In genomic region chr15:34889486-34889885, GRCh38 we compare ENCODE assay signal across 17 cellular contexts.
DNase-seq lines count a peak whose midpoint lies in the region; ATAC-seq, FAIRE-seq and TF ChIP-seq lines count a peak whose summit lies in the region.
"Had no signal": no experiment of that assay in that cellular context is flagged by ENCODE, and none has a peak within 500 bp of the region (broad histone marks: within the 10 kb centered on the region; RNA-seq: fewer than 3 reads in every experiment).

No MANE protein-coding gene starts in this region.

- intact Hi-C loops in heart right ventricle (cut with DNase I), result no loop called here

- DNase-seq in A549 (ENCODE audit: low read depth in 1 of 2, low spot score in 1 of 2), result no peak
- peak; percentile 3 for DNase-seq in HT1080 (ENCODE audit: low read depth)
- DNase-seq in astrocyte (ENCODE audit: low read depth), result peak; percentile 39
- DNase-seq in fibroblast of pulmonary artery (ENCODE audit: low read depth), result peak; percentile 14
- no peak for DNase-seq in NCI-H2107 (lab: John Stamatoyannopoulos, UW)
- no peak for DNase-seq in NCI-H1694 (lab: John Stamatoyannopoulos, UW)
- DNase-seq in heart right ventricle, result no peak
- DNase-seq: 8988T, C1 segment of cervical spinal cord, COR-L47, DMS153, KG1, NCI-H1417 treated with DMSO at 0.1 percent for 48 hours, NCI-H2081, PC-3 had no signal

- H3K36me3 Mint-ChIP-seq in astrocyte (ENCODE audit: low read depth, unreplicated experiment), result peaks cover 33% of the 10 kb centered on the region

- WGBS in A549 (ENCODE audit: missing lambda C conversion rate), result 83% methylated on average over 7 of the region's 7 CpGs
- WGBS in heart right ventricle, 2 donors, result 95 to 97% methylated on average over 7 of the region's 7 CpGs

- H3K4me3 ChIP-seq in A549, result no peak overlapping the region
- no peak overlapping the region for H3K4me3 ChIP-seq in astrocyte (ENCODE audit: insufficient read depth, low read depth, low read length)
- H3K4me3 ChIP-seq in fibroblast of pulmonary artery (replicated peaks; ENCODE audit: low read depth, low read length), result no peak overlapping the region
- no peak overlapping the region for H3K4me3 ChIP-seq in heart right ventricle
- H3K4me3 ChIP-seq: HAP-1 had no signal

- H3K27ac Mint-ChIP-seq in astrocyte (ENCODE audit: unreplicated experiment), result no peak overlapping the region

- H3K27ac ChIP-seq in A549 (no peak overlapping the region), astrocyte (ENCODE audit: low read depth, low read length) (no peak overlapping the region), heart right ventricle (no peak overlapping the region)

- no peak for ATAC-seq in A549
- ATAC-seq in GM18519 (IDR thresholded peaks at IDR 0.05; ENCODE audit: low FRiP score, unreplicated experiment), result no peak
- no peak for ATAC-seq in heart right ventricle
- ATAC-seq: PC-3 had no signal

- H3K4me2 ChIP-seq in A549, result no peak overlapping the region
- no peak overlapping the region for H3K4me2 ChIP-seq in astrocyte (ENCODE audit: low read length)

- no peak overlapping the region for H3K4me3 Mint-ChIP-seq in astrocyte (ENCODE audit: unreplicated experiment)

- H3K9me3 Mint-ChIP-seq in astrocyte (ENCODE audit: unreplicated experiment), result peaks cover 16% of the 10 kb centered on the region

- no peak for FAIRE-seq in A549 (lab: Jason Lieb, UNC)
- FAIRE-seq in astrocyte (lab: Jason Lieb, UNC), result no peak

- H3K27me3 ChIP-seq in astrocyte (ENCODE audit: insufficient read depth, low read length) (no peaks in the 10 kb centered on the region), heart right ventricle (no peaks in the 10 kb centered on the region)

- no peaks in the 10 kb centered on the region for H3K27me3 Mint-ChIP-seq in astrocyte (ENCODE audit: low read depth, unreplicated experiment)

- H4K20me1 ChIP-seq in astrocyte (ENCODE audit: insufficient read depth, low read length), result peaks cover 3% of the 10 kb centered on the region

- H3K9ac ChIP-seq in astrocyte (ENCODE audit: low read length), result no peak overlapping the region

- H3K9me3 ChIP-seq in A549, result peaks cover 24% of the 10 kb centered on the region
- peaks cover 9% of the 10 kb centered on the region for H3K9me3 ChIP-seq in astrocyte (ENCODE audit: insufficient read depth, low read depth, low read length)
- peaks cover 0 to 24% (median 5%) of the 10 kb centered on the region in 11 donors for H3K9me3 ChIP-seq in heart right ventricle
- H3K9me3 ChIP-seq: HAP-1 had no signal

- H3K4me1 ChIP-seq in A549, result peaks cover 6% of the 10 kb centered on the region; the same call in 1 of the 3 replicates
- H3K4me1 ChIP-seq in astrocyte (ENCODE audit: insufficient read depth, low read length), result no peaks in the 10 kb centered on the region
- no peaks in the 10 kb centered on the region for H3K4me1 ChIP-seq in heart right ventricle
- H3K4me1 ChIP-seq: HAP-1 had no signal

- POLR2A ChIA-PET in A549 (lab: Yijun Ruan, JAX), result no interaction called here

- no peak for TF ChIP-seq RAD21 in A549 (conservative IDR thresholded peaks at IDR 0.05 in 1 of 2, IDR thresholded peaks at IDR 0.05 in 1 of 2)

- no peak overlapping the region for H2AFZ ChIP-seq in astrocyte (ENCODE audit: low read depth, low read length)

- no peak for TF ChIP-seq POLR2A in A549 (IDR thresholded peaks at IDR 0.05; ENCODE audit: low read length)

- no peaks in the 10 kb centered on the region for H3K79me2 ChIP-seq in astrocyte (ENCODE audit: insufficient read depth, low read length)

- no peak for TF ChIP-seq EP300 in A549 (IDR thresholded peaks at IDR 0.05)

- CTCF ChIA-PET in A549 (lab: Yijun Ruan, JAX), result interaction anchor here (2.0 kb wide), 1 partner anchor 268 kb away, joined by 5 read pairs; no protein-coding TSS in a partner anchor

- H3K36me3 ChIP-seq in astrocyte (ENCODE audit: insufficient read depth, low read length) (peaks cover 24% of the 10 kb centered on the region), heart right ventricle (peaks cover 0 to 100% (median 39%) of the 10 kb centered on the region in 9 donors)

- peaks cover 4% of the 10 kb centered on the region for H3K4me1 Mint-ChIP-seq in astrocyte (ENCODE audit: low read depth, unreplicated experiment)

- TF ChIP-seq CTCF in A549 (IDR thresholded peaks at IDR 0.05), result no peak
- no peak for TF ChIP-seq CTCF in astrocyte (IDR thresholded peaks at IDR 0.05; ENCODE audit: insufficient read depth, low read depth, low read length)
- no peak for TF ChIP-seq CTCF in fibroblast of pulmonary artery (IDR thresholded peaks at IDR 0.05; ENCODE audit: low read length, missing control alignments)
- TF ChIP-seq CTCF in heart right ventricle (IDR thresholded peaks at IDR 0.05), result no peak

TF ChIP-seq in A549, 52 proteins besides CTCF, POLR2A, EP300 and RAD21:
- TF ChIP-seq CEBPB (IDR thresholded peaks at IDR 0.05), result peak; percentile 68 to 87; a peak in 3 of 4 replicates
- TF ChIP-seq CHD2 (IDR thresholded peaks at IDR 0.05; ENCODE audit: low read length, partially characterized antibody), result no peak
TF ChIP-seq in A549: peak in this region for 1.

Comparison
In these comparisons a context has a peak if more than half of its experiments do, and no peak if none do; other contexts are left out.
1. DNase-seq: peak in HT1080 (single experiment), astrocyte (single experiment) and fibroblast of pulmonary artery (single experiment); none in A549 (0 of 2), NCI-H2107 (single experiment), NCI-H1694 (single experiment) and heart right ventricle (0 of 2).